ENCODE assay signal across 24 cellular contexts in the genomic region with DNA sequence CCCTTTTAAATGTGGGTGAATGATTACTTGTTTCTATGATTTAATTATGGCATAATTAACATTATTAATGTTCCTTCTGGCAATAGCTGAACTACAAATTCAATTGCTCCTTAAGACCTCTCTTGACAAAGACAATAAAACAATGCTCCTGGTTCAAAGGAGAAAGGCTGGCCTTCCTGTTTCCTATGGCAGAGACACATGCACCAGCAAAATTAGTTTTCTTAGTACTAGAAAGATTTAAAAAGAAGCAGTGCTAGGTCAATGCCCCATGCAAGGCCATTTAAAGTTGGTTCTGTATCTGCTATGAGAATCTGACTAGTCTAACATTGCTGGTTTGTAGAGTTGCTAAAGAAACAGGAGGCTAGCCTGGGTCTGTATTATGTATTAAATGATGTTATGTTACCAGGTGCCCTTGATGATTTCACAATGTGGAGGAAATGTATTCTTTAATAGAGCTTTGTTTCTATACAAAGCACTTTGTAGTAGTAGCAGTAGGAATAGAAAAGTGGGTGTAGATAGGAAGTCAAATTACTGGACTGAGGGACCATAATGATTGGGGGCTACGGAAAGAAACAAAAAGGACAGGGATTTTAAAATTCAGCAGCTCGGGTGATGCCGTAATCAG. TPM values are rescaled to one million over a fixed set of nuclear protein-coding genes. Genes with fewer than 3 reads are reported as not detected.
"Had no signal": no experiment of that assay in that cellular context is flagged by ENCODE, and none has a peak within 500 bp of the region (broad histone marks: within the 10 kb centered on the region; RNA-seq: fewer than 3 reads in every experiment).

No MANE protein-coding gene starts in this region.

- H3K27me3 ChIP-seq: colonic mucosa, esophagus squamous epithelium, left lung, right lobe of liver had no signal

- H3K4me3 ChIP-seq: colonic mucosa, esophagus squamous epithelium, left lung, psoas muscle, right lobe of liver, thoracic aorta, transverse colon had no signal

- H3K9me3 ChIP-seq: colonic mucosa, esophagus squamous epithelium, left lung, right lobe of liver, thoracic aorta, transverse colon had no signal

- H3K27ac ChIP-seq: colonic mucosa, esophagus squamous epithelium, psoas muscle, right lobe of liver, thoracic aorta, transverse colon had no signal

- H3K36me3 ChIP-seq: colonic mucosa, esophagus squamous epithelium, left lung, right lobe of liver, thoracic aorta, transverse colon had no signal

- ATAC-seq: left lung; naive thymus-derived CD4-positive, alpha-beta T cell; psoas muscle; right lobe of liver; stimulated activated naive B cell treated with anti-CD40 and anti-IgM and Interleukin-4, amounts not matched to agents 10 μg/mL and 1 μg/mL and 100 μg/mL, for 72 hours; stimulated activated naive CD8-positive, alpha-beta T cell treated with anti-CD3 and anti-CD28 coated beads, Interleukin-15, amount 100 ng/mL, for 72 hours had no signal

- DNase-seq: caudate nucleus; colonic mucosa; effector CD8-positive, alpha-beta T cell; esophagus squamous epithelium; foreskin fibroblast; head of caudate nucleus; hypothalamus; kidney glomerular epithelial cell; left lung; mammary epithelial cell; naive thymus-derived CD4-positive, alpha-beta T cell; nephron progenitor cell; psoas muscle; retina; right lobe of liver; stimulated activated CD4-positive, alpha-beta T cell treated with anti-CD3 and anti-CD28 coated beads, Interleukin-2, amount 100 ng/mL, for 24 hours; stimulated activated CD4-positive, alpha-beta T cell treated with anti-CD3 and anti-CD28 coated beads, Interleukin-4, amount 100 ng/mL, for 4 hours; stimulated activated naive B cell treated with anti-CD40 and anti-IgM and Interleukin-4, amounts not matched to agents 10 μg/mL and 1 μg/mL and 100 μg/mL, for 72 hours; stimulated activated naive CD8-positive, alpha-beta T cell treated with anti-CD3 and anti-CD28 coated beads, Interleukin-15, amount 100 ng/mL, for 72 hours; substantia nigra; transverse colon had no signal

- FAIRE-seq: islet of Langerhans had no signal

- H3K4me1 ChIP-seq: colonic mucosa, esophagus squamous epithelium, psoas muscle, right lobe of liver, transverse colon had no signal

RNA-seq across cellular contexts. Expression of a gene that starts 38.8 kb away (rescaled TPM):
- total RNA-seq: epithelial cell of proximal tubule, mammary epithelial cell had no signal
- polyA plus RNA-seq: naive thymus-derived CD4-positive, alpha-beta T cell had no signal
